Comparison of ENCODE assay signal across 18 cellular contexts in the genomic region with DNA sequence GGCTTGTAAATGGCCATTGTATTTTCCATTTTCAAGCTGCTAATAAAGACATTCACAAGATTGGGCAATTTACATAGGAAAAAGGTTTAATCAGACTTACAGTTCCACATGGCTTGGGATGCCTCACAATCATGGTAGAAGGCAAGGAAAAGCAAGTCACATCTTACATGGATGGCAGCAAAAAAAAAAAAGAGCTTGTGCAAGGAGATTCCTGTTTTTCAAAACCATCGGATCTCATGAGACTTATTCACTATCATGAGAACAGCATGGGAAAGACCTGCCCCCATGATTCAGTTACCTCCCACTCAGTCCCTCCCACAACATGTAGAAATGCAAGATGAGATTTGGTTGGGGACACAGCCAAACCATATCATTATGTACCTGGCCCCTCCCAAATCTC.
DNase-seq lines count a peak whose midpoint lies in the region; ATAC-seq and TF ChIP-seq lines count a peak whose summit lies in the region.
"Had no signal": no experiment of that assay in that cellular context is flagged by ENCODE, and none has a peak within 500 bp of the region (broad histone marks: within the 10 kb centered on the region; RNA-seq: fewer than 3 reads in every experiment).

No MANE protein-coding gene starts in this region.

- TF ChIP-seq CTCF in chondrocyte (IDR thresholded peaks at IDR 0.05) (no peak), fibroblast of mammary gland (conservative IDR thresholded peaks at IDR 0.05; ENCODE audit: control insufficient read depth, insufficient read depth, low read depth, low read length) (no peak), ascending aorta (IDR thresholded peaks at IDR 0.05) (no peak)

- peaks cover 28% of the 10 kb centered on the region for H3K36me3 Mint-ChIP-seq in chondrocyte (ENCODE audit: low read depth)

- DNase-seq in amniotic epithelial cell (ENCODE audit: low read depth) (peak; percentile 62), chondrocyte (ENCODE audit: low spot score) (no peak), fibroblast of mammary gland (ENCODE audit: low read depth) (peak; percentile 35), DMS153 treated with DMSO at 0.1 percent for 48 hours (lab: John Stamatoyannopoulos, UW; ENCODE audit: unreplicated experiment) (no peak), AG08395 (ENCODE audit: low spot score) (no peak), ascending aorta (ENCODE audit: low spot score in 2 of 2) (no peak)
- DNase-seq: 8988T; CD8-positive, alpha-beta T cell; DMS 273 treated with DMSO at 0.1 percent for 48 hours; GDM1; GOT3; H7; HFFc6; IMR-90 had no signal

- peaks cover 50% of the 10 kb centered on the region for H3K4me1 Mint-ChIP-seq in chondrocyte (ENCODE audit: low read depth)
- H3K4me1 Mint-ChIP-seq: B cell had no signal

- ATAC-seq in GM18867 (IDR thresholded peaks at IDR 0.05; ENCODE audit: unreplicated experiment): no peak
- ATAC-seq: CD8-positive, alpha-beta T cell; HCT116 had no signal

- H3K4me1 ChIP-seq in ascending aorta: peaks cover 0 to 13% of the 10 kb centered on the region in 2 donors

- H3K27me3 ChIP-seq in ascending aorta: no peaks in the 10 kb centered on the region
- H3K27me3 ChIP-seq: BLaER1 treated with 17β-estradiol and CSF1 and Interleukin-3, amounts not matched to agents 10 nM and 100 nM had no signal

- intact Hi-C loops in ascending aorta (cut with DNase I): no loop called here

- no peaks in the 10 kb centered on the region for H3K9me3 ChIP-seq in ascending aorta

- H3K4me3 Mint-ChIP-seq in chondrocyte (ENCODE audit: unreplicated experiment): no peak overlapping the region
- H3K4me3 Mint-ChIP-seq: B cell; CD8-positive, alpha-beta T cell; HFFc6 had no signal

- peaks cover 10% of the 10 kb centered on the region for H3K9me3 Mint-ChIP-seq in chondrocyte (ENCODE audit: low read depth)

- H3K27ac ChIP-seq in ascending aorta: no peak overlapping the region
- H3K27ac ChIP-seq: BLaER1 treated with 17β-estradiol and CSF1 and Interleukin-3, amounts not matched to agents 10 nM and 100 nM had no signal

- H3K36me3 ChIP-seq in ascending aorta: peaks cover 0 to 3% of the 10 kb centered on the region in 2 donors

- peak overlapping the region; percentile 28 for H3K27ac Mint-ChIP-seq in chondrocyte (ENCODE audit: unreplicated experiment)
- H3K27ac Mint-ChIP-seq: B cell; CD8-positive, alpha-beta T cell; HFFc6 had no signal

- H3K27me3 Mint-ChIP-seq in chondrocyte (ENCODE audit: low read depth): no peaks in the 10 kb centered on the region
- H3K27me3 Mint-ChIP-seq: B cell had no signal

- H3K4me3 ChIP-seq in fibroblast of mammary gland (ENCODE audit: control insufficient read depth, low read depth, low read length) (no peak overlapping the region), ascending aorta (no peak overlapping the region)

Comparison
In these comparisons a context has a peak if more than half of its experiments do, and no peak if none do; other contexts are left out.
1. DNase-seq: peak in amniotic epithelial cell (single experiment) and fibroblast of mammary gland (single experiment); none in chondrocyte (single experiment), DMS153 treated with DMSO at 0.1 percent for 48 hours (single experiment), AG08395 (single experiment) and ascending aorta (0 of 2).